8 cellular contexts compared by ENCODE assay signal in genomic region chrX:52262195-52262546, GRCh38.
DNase-seq lines count a peak whose midpoint lies in the region; ATAC-seq and TF ChIP-seq lines count a peak whose summit lies in the region.

No MANE protein-coding gene starts in this region.

- TF ChIP-seq CTCF in OCI-LY7 (conservative IDR thresholded peaks at IDR 0.05; ENCODE audit: low read length) (no peak), osteocyte (IDR thresholded peaks at IDR 0.05) (no peak)

- peaks cover 6% of the 10 kb centered on the region for H3K27me3 Mint-ChIP-seq in osteocyte (ENCODE audit: unreplicated experiment)

- CTCF ChIA-PET in OCI-LY7 (lab: Charles Lee; ENCODE audit: unreplicated experiment): interaction anchor here (1.0 kb wide), 1 partner anchor 621 kb away, joined by 3 read pairs; no protein-coding TSS in a partner anchor

- no peaks in the 10 kb centered on the region for H4K20me1 ChIP-seq in OCI-LY7 (ENCODE audit: insufficient read depth, low read length)

- peak overlapping the region; percentile 93 for H3K4me3 Mint-ChIP-seq in osteocyte (ENCODE audit: unreplicated experiment)

- intact Hi-C loops in OCI-LY7 (cut with micrococcal nuclease; ENCODE audit: unreplicated experiment): loop anchor here (5.0 to 10.0 kb wide), 3 partner anchors 400 to 1567 kb away; no protein-coding TSS in a partner anchor

- H3K9me3 Mint-ChIP-seq in osteocyte (ENCODE audit: unreplicated experiment): no peaks in the 10 kb centered on the region

- DNase-seq in OCI-LY7 (ENCODE audit: low spot score) (no peak), epithelial cell of prostate (ENCODE audit: low read depth, low spot score) (no peak), osteocyte (ENCODE audit: extremely low spot score, unreplicated experiment) (no peak), HT-29 (ENCODE audit: low spot score) (no peak), NCI-H2227 treated with DMSO at 0.1 percent for 48 hours (lab: John Stamatoyannopoulos, UW) (no peak), dermis blood vessel endothelial cell (no peak)

- peak; percentile 6 for ATAC-seq in GM21447 (IDR thresholded peaks at IDR 0.05; ENCODE audit: unreplicated experiment)
- ATAC-seq in HG03432 (IDR thresholded peaks at IDR 0.05; ENCODE audit: unreplicated experiment): no peak

- no TSS peak for BruUV-seq in OCI-LY7 (replicated peaks; lab: Mats Ljungman, UMichigan)

- no peaks in the 10 kb centered on the region for H3K9me2 ChIP-seq in OCI-LY7 (ENCODE audit: insufficient read depth, low read length)

- no peaks in the 10 kb centered on the region for H3K36me3 ChIP-seq in OCI-LY7 (ENCODE audit: insufficient read depth, low read length)

- H3K4me1 Mint-ChIP-seq in osteocyte (ENCODE audit: unreplicated experiment): peaks cover 10% of the 10 kb centered on the region

- peak overlapping the region; percentile 63; the same call in 1 of the 2 replicates for H2AFZ ChIP-seq in OCI-LY7 (ENCODE audit: low read length)

- no peaks in the 10 kb centered on the region for H3K79me2 ChIP-seq in OCI-LY7 (ENCODE audit: insufficient read depth, low read depth, low read length)

- H3K27ac Mint-ChIP-seq in osteocyte (ENCODE audit: unreplicated experiment): peak overlapping the region; percentile 99

- H3K4me2 ChIP-seq in OCI-LY7 (ENCODE audit: low read length): peak overlapping the region; percentile 77

- H3K4me1 ChIP-seq in OCI-LY7 (ENCODE audit: insufficient read depth, low read length, poor library complexity, severe bottlenecking): peaks cover 13% of the 10 kb centered on the region

- peak overlapping the region; percentile 78 for H3K27ac ChIP-seq in OCI-LY7 (ENCODE audit: low read depth, low read length, poor library complexity, severe bottlenecking)
- peak overlapping the region; percentile 75 for H3K27ac ChIP-seq in epithelial cell of prostate

- H3K36me3 Mint-ChIP-seq in osteocyte (ENCODE audit: unreplicated experiment): no peaks in the 10 kb centered on the region

- POLR2A ChIA-PET in OCI-LY7 (lab: Charles Lee): no interaction called here

- peak overlapping the region; percentile 68 for H3K4me3 ChIP-seq in OCI-LY7 (ENCODE audit: low read depth, low read length, poor library complexity, severe bottlenecking)

- no peaks in the 10 kb centered on the region for H3K9me3 ChIP-seq in OCI-LY7 (ENCODE audit: low read length)
